ENCODE assay signal across 26 cellular contexts in genomic region chr13:69107436-69107835, GRCh38.
"Had no signal": no experiment of that assay in that cellular context is flagged by ENCODE, and none has a peak within 500 bp of the region (broad histone marks: within the 10 kb centered on the region; RNA-seq: fewer than 3 reads in every experiment).

No MANE protein-coding gene starts in this region.

- H3K4me1 ChIP-seq: colonic mucosa, esophagus muscularis mucosa, esophagus squamous epithelium, foreskin keratinocyte, gastrocnemius medialis, gastroesophageal sphincter, heart left ventricle, heart right ventricle had no signal

- H3K36me3 ChIP-seq: colonic mucosa, esophagus muscularis mucosa, esophagus squamous epithelium, gastrocnemius medialis, gastroesophageal sphincter, heart left ventricle, heart right ventricle had no signal

- H3K27me3 ChIP-seq: colonic mucosa, dorsolateral prefrontal cortex, esophagus muscularis mucosa, esophagus squamous epithelium, foreskin keratinocyte, gastrocnemius medialis, gastroesophageal sphincter, heart left ventricle, heart right ventricle, hepatocyte had no signal

- H3K27me3 Mint-ChIP-seq: dendritic cell treated with granulocyte-macrophage colony-stimulating factor and Interleukin-4, amounts not matched to agents 40 ng/mL and 50 ng/mL, for 4 days; effector memory CD8-positive, alpha-beta T cell had no signal

- H2AFZ ChIP-seq: hepatocyte had no signal

- H3K9me3 ChIP-seq: colonic mucosa, gastrocnemius medialis had no signal

- H3K79me2 ChIP-seq: hepatocyte had no signal

- ATAC-seq: effector memory CD8-positive, alpha-beta T cell; esophagus mucosa; foreskin keratinocyte; gastrocnemius medialis; gastroesophageal sphincter; heart left ventricle; heart right ventricle had no signal

- H3K4me2 ChIP-seq: hepatocyte had no signal

- H3K4me3 Mint-ChIP-seq: dendritic cell treated with granulocyte-macrophage colony-stimulating factor and Interleukin-4, amounts not matched to agents 40 ng/mL and 50 ng/mL, for 4 days; effector memory CD8-positive, alpha-beta T cell; endodermal cell had no signal

- H3K27ac ChIP-seq: colonic mucosa, coronary artery, dorsolateral prefrontal cortex, epithelial cell of prostate, esophagus muscularis mucosa, esophagus squamous epithelium, foreskin keratinocyte, gastrocnemius medialis, gastroesophageal sphincter, heart left ventricle, heart right ventricle, hepatocyte had no signal

- H3K4me3 ChIP-seq: colonic mucosa, coronary artery, dorsolateral prefrontal cortex, esophagus muscularis mucosa, esophagus squamous epithelium, gastrocnemius medialis, gastroesophageal sphincter, heart left ventricle, heart right ventricle, hepatocyte had no signal

- DNase-seq: colonic mucosa; cortex of kidney; dermis blood vessel endothelial cell; dorsolateral prefrontal cortex; effector CD4-positive, alpha-beta T cell; effector CD8-positive, alpha-beta T cell; effector memory CD4-positive, alpha-beta T cell; effector memory CD8-positive, alpha-beta T cell; endodermal cell; erythroblast; esophagus squamous epithelium; foreskin fibroblast; foreskin keratinocyte; foreskin melanocyte; gastrocnemius medialis; glutamatergic neuron; head of caudate nucleus; heart left ventricle; heart right ventricle had no signal

- H3K4me1 Mint-ChIP-seq: endodermal cell had no signal

- H3K27ac Mint-ChIP-seq: dendritic cell treated with granulocyte-macrophage colony-stimulating factor and Interleukin-4, amounts not matched to agents 40 ng/mL and 50 ng/mL, for 4 days; effector memory CD8-positive, alpha-beta T cell; endodermal cell had no signal
